12 cellular contexts compared by ENCODE assay signal in the genomic region with DNA sequence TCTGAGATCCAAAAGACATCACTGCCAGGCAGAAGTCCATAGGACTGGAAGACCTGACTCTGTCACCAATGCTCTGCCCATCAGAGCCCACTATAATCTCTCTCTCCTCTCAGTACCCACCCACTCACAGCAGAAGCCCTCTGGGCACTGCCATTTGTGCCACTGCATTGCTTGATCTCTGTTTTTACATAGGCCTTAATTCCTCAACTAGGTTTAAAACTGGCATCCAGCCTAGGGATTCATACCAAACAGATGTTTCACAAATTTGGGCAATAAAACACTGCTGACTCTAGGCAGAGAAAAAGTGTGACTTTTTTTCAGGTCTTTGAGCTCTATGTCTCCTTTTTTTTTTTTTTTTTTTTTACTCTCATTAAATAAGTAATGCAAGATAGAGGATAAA.
DNase-seq lines count a peak whose midpoint lies in the region; ATAC-seq and TF ChIP-seq lines count a peak whose summit lies in the region.
"Had no signal": no experiment of that assay in that cellular context is flagged by ENCODE, and none has a peak within 500 bp of the region (broad histone marks: within the 10 kb centered on the region; RNA-seq: fewer than 3 reads in every experiment).

No MANE protein-coding gene starts in this region.

- H2AFZ ChIP-seq in PC-3 (ENCODE audit: low read length) = no peak overlapping the region

- no peaks in the 10 kb centered on the region for H4K20me1 ChIP-seq in PC-3 (ENCODE audit: low read length)

- H3K9me3 ChIP-seq in PC-3 (ENCODE audit: low read length) = no peaks in the 10 kb centered on the region
- H3K9me3 ChIP-seq in skeletal muscle satellite cell (replicated peaks; ENCODE audit: low read length) = no peaks in the 10 kb centered on the region
- H3K9me3 ChIP-seq: pancreas had no signal

- no peaks in the 10 kb centered on the region for H3K9me3 Mint-ChIP-seq in activated T-cell treated with anti-CD3 and anti-CD28 coated beads, Interleukin-2, amount 50 U/mL, for 4 hours
- H3K9me3 Mint-ChIP-seq: GM23338, mesothelial cell of epicardium had no signal

- H3K36me3 ChIP-seq in PC-3 (ENCODE audit: low read depth, low read length) (no peaks in the 10 kb centered on the region), skeletal muscle satellite cell (ENCODE audit: insufficient read depth, low read length) (no peaks in the 10 kb centered on the region)
- H3K36me3 ChIP-seq: pancreas had no signal

- ATAC-seq in PC-3 (no peak), GM19467 (IDR thresholded peaks at IDR 0.05; ENCODE audit: unreplicated experiment) (no peak)
- no peak for ATAC-seq in activated T-cell treated with anti-CD3 and anti-CD28 coated beads, Interleukin-2, amount 50 U/mL, for 4 hours
- ATAC-seq: GM23338, Panc1, pancreas had no signal

- intact Hi-C loops in PC-3 (cut with micrococcal nuclease) = no loop called here

- H3K27ac ChIP-seq in PC-3 (ENCODE audit: low read length) (no peak overlapping the region), substantia nigra (ENCODE audit: low read depth, low read length, poor library complexity, severe bottlenecking) (no peak overlapping the region)
- H3K27ac ChIP-seq: pancreas had no signal

- no TSS peak for BruUV-seq in PC-3 (replicated peaks; lab: Mats Ljungman, UMichigan)

- CTCF ChIA-PET in PC-3 (lab: Charles Lee) = interaction anchor here (0.6 kb wide), 3 partner anchors 192 to 314 kb away, joined by 3 to 6 read pairs (median 3); no protein-coding TSS in a partner anchor

- DNase-seq in DMS 273 (lab: John Stamatoyannopoulos, UW; ENCODE audit: unreplicated experiment) (peak; percentile 75), PC-3 (peak; percentile 42), fibroblast of mammary gland (ENCODE audit: low read depth) (peak; percentile 78), substantia nigra (lab: John Stamatoyannopoulos, UW) (no peak), NCI-H1048 (lab: John Stamatoyannopoulos, UW) (no peak)
- no peak for DNase-seq in activated T-cell treated with anti-CD3 and anti-CD28 coated beads, Interleukin-2, amount 50 U/mL, for 4 hours
- DNase-seq: pancreas had no signal

- TF ChIP-seq CTCF in PC-3 (conservative IDR thresholded peaks at IDR 0.05; ENCODE audit: low read depth, low read length) (no peak), fibroblast of mammary gland (conservative IDR thresholded peaks at IDR 0.05; ENCODE audit: control insufficient read depth, insufficient read depth, low read depth, low read length) (no peak)

- no peaks in the 10 kb centered on the region for H3K36me3 Mint-ChIP-seq in activated T-cell treated with anti-CD3 and anti-CD28 coated beads, Interleukin-2, amount 50 U/mL, for 4 hours (ENCODE audit: insufficient read depth)
- H3K36me3 Mint-ChIP-seq: mesothelial cell of epicardium had no signal

- peaks cover 17% of the 10 kb centered on the region for H3K27me3 Mint-ChIP-seq in activated T-cell treated with anti-CD3 and anti-CD28 coated beads, Interleukin-2, amount 50 U/mL, for 4 hours (ENCODE audit: low read depth)

- POLR2A ChIA-PET in PC-3 (lab: Charles Lee; ENCODE audit: unreplicated experiment) = no interaction called here

- H3K4me2 ChIP-seq in PC-3 (ENCODE audit: low read length) = no peak overlapping the region
- peak overlapping the region; percentile 13 for H3K4me2 ChIP-seq in skeletal muscle satellite cell (ENCODE audit: low read length)
- H3K4me2 ChIP-seq: GM23338 had no signal

- H3K4me3 Mint-ChIP-seq in activated T-cell treated with anti-CD3 and anti-CD28 coated beads, Interleukin-2, amount 50 U/mL, for 4 hours = no peak overlapping the region
- H3K4me3 Mint-ChIP-seq: GM23338, mesothelial cell of epicardium had no signal

- H3K9ac ChIP-seq in PC-3 (ENCODE audit: low read length) = no peak overlapping the region
- peak overlapping the region; percentile 12 for H3K9ac ChIP-seq in skeletal muscle satellite cell (ENCODE audit: low read depth, low read length)

- peaks cover 1% of the 10 kb centered on the region for H3K4me1 Mint-ChIP-seq in activated T-cell treated with anti-CD3 and anti-CD28 coated beads, Interleukin-2, amount 50 U/mL, for 4 hours (ENCODE audit: low read depth)

- H3F3A ChIP-seq in PC-3 (ENCODE audit: low read length, unreplicated experiment) = no peaks in the 10 kb centered on the region

- no peaks in the 10 kb centered on the region for H3K9me2 ChIP-seq in PC-3 (replicated peaks; ENCODE audit: low read length)

- H3K4me3 ChIP-seq in PC-3 (ENCODE audit: low read length) (no peak overlapping the region), fibroblast of mammary gland (ENCODE audit: control insufficient read depth, low read depth, low read length) (no peak overlapping the region), skeletal muscle satellite cell (ENCODE audit: low read length) (no peak overlapping the region)
- H3K4me3 ChIP-seq: GM23338, pancreas had no signal

- H3K79me2 ChIP-seq in PC-3 (ENCODE audit: low read length) = no peaks in the 10 kb centered on the region

- no peaks in the 10 kb centered on the region for H3K27me3 ChIP-seq in PC-3 (ENCODE audit: low read length)
- no peaks in the 10 kb centered on the region for H3K27me3 ChIP-seq in skeletal muscle satellite cell (ENCODE audit: control insufficient read depth, insufficient read depth, low read length)
- H3K27me3 ChIP-seq: pancreas had no signal

- H3K4me1 ChIP-seq in PC-3 (ENCODE audit: insufficient read depth, low read length) (no peaks in the 10 kb centered on the region), skeletal muscle satellite cell (ENCODE audit: control insufficient read depth, insufficient read depth, low read length) (peaks cover 34% of the 10 kb centered on the region)

Comparison
In these comparisons a context has a peak if more than half of its experiments do, and no peak if none do; other contexts are left out.
1. DNase-seq: peak in DMS 273 (single experiment), PC-3 (single experiment) and fibroblast of mammary gland (single experiment); none in substantia nigra (0 of 49), NCI-H1048 (single experiment) and activated T-cell treated with anti-CD3 and anti-CD28 coated beads, Interleukin-2, amount 50 U/mL, for 4 hours (single experiment).